In genomic region chr1:98698625-98699024, GRCh38 we compare ENCODE assay signal across 19 cellular contexts.
"Had no signal": no experiment of that assay in that cellular context is flagged by ENCODE, and none has a peak within 500 bp of the region (broad histone marks: within the 10 kb centered on the region; RNA-seq: fewer than 3 reads in every experiment).

No MANE protein-coding gene starts in this region.

- DNase-seq: dorsolateral prefrontal cortex; effector CD4-positive, alpha-beta T cell; head of caudate nucleus; left ventricle myocardium superior; lower lobe of right lung; natural killer cell; occipital lobe; pancreas; right lobe of liver; small intestine; stimulated activated CD4-positive, alpha-beta T cell treated with anti-CD3 and anti-CD28 coated beads, Interleukin-15, amount 100 ng/mL, for 24 hours; stimulated activated CD4-positive, alpha-beta T cell treated with anti-CD3 and anti-CD28 coated beads, Interleukin-2, amount 100 ng/mL, for 48 hours; stimulated activated naive B cell treated with anti-CD40 and anti-IgM and Interleukin-4, amounts not matched to agents 10 μg/mL and 1 μg/mL and 100 μg/mL, for 72 hours; upper lobe of left lung had no signal

- H3K4me1 ChIP-seq: lower lobe of right lung, pancreas, right lobe of liver, tibial nerve, upper lobe of left lung had no signal

- H3K4me3 ChIP-seq: dorsolateral prefrontal cortex, lower lobe of right lung, pancreas, right lobe of liver, thoracic aorta, tibial nerve, upper lobe of left lung had no signal

- H3K4me3 Mint-ChIP-seq: memory B cell; natural killer cell; stimulated activated naive B cell treated with anti-CD40 and anti-IgM and Interleukin-4, amounts not matched to agents 10 μg/mL and 1 μg/mL and 100 μg/mL, for 72 hours; stimulated activated naive CD8-positive, alpha-beta T cell treated with anti-CD3 and anti-CD28 coated beads, Interleukin-15, Interleukin-2, amounts not matched to agents 100 ng/mL and 50 ng/mL, for 24 hours had no signal

- H3K4me1 Mint-ChIP-seq: memory B cell; natural killer cell; stimulated activated naive B cell treated with anti-CD40 and anti-IgM and Interleukin-4, amounts not matched to agents 10 μg/mL and 1 μg/mL and 100 μg/mL, for 72 hours had no signal

- H3K9me3 Mint-ChIP-seq: memory B cell; stimulated activated naive B cell treated with anti-CD40 and anti-IgM and Interleukin-4, amounts not matched to agents 10 μg/mL and 1 μg/mL and 100 μg/mL, for 72 hours; stimulated activated naive CD8-positive, alpha-beta T cell treated with anti-CD3 and anti-CD28 coated beads, Interleukin-15, Interleukin-2, amounts not matched to agents 100 ng/mL and 50 ng/mL, for 24 hours had no signal

- H3K9me3 ChIP-seq: lower lobe of right lung, pancreas, right lobe of liver, thoracic aorta, tibial nerve, upper lobe of left lung had no signal

- H3K36me3 Mint-ChIP-seq: natural killer cell; stimulated activated naive B cell treated with anti-CD40 and anti-IgM and Interleukin-4, amounts not matched to agents 10 μg/mL and 1 μg/mL and 100 μg/mL, for 72 hours had no signal

- H3K27me3 Mint-ChIP-seq: memory B cell; progenitor cell of endocrine pancreas; stimulated activated naive B cell treated with anti-CD40 and anti-IgM and Interleukin-4, amounts not matched to agents 10 μg/mL and 1 μg/mL and 100 μg/mL, for 72 hours had no signal

- H3K27ac ChIP-seq: lower lobe of right lung, pancreas, right lobe of liver, thoracic aorta, tibial nerve, upper lobe of left lung had no signal

- ATAC-seq: left ventricle myocardium superior; lower lobe of right lung; natural killer cell; pancreas; right lobe of liver; stimulated activated naive B cell treated with anti-CD40 and anti-IgM and Interleukin-4, amounts not matched to agents 10 μg/mL and 1 μg/mL and 100 μg/mL, for 72 hours had no signal

- H3K27ac Mint-ChIP-seq: memory B cell; natural killer cell; progenitor cell of endocrine pancreas; stimulated activated naive B cell treated with anti-CD40 and anti-IgM and Interleukin-4, amounts not matched to agents 10 μg/mL and 1 μg/mL and 100 μg/mL, for 72 hours; stimulated activated naive CD8-positive, alpha-beta T cell treated with anti-CD3 and anti-CD28 coated beads, Interleukin-15, Interleukin-2, amounts not matched to agents 100 ng/mL and 50 ng/mL, for 24 hours had no signal

- H3K36me3 ChIP-seq: lower lobe of right lung, pancreas, right lobe of liver, thoracic aorta had no signal

- H3K27me3 ChIP-seq: dorsolateral prefrontal cortex, pancreas, right lobe of liver, tibial nerve, upper lobe of left lung had no signal
